ENCODE assay signal across 9 cellular contexts in genomic region chr10:79399242-79399831, GRCh38. TPM values are rescaled to one million over a fixed set of nuclear protein-coding genes. Genes with fewer than 3 reads are reported as not detected.
DNase-seq lines count a peak whose midpoint lies in the region; ATAC-seq, FAIRE-seq and TF ChIP-seq lines count a peak whose summit lies in the region.
"Had no signal": no experiment of that assay in that cellular context is flagged by ENCODE, and none has a peak within 500 bp of the region (broad histone marks: within the 10 kb centered on the region; RNA-seq: fewer than 3 reads in every experiment).

No MANE protein-coding gene starts in this region.

- no peaks in the 10 kb centered on the region for H3K27me3 ChIP-seq in upper lobe of left lung

- no peaks in the 10 kb centered on the region for H3K27me3 Mint-ChIP-seq in natural killer cell treated with Interleukin-12 subunit alpha and Interleukin-12 subunit beta and Interleukin-15 and Interleukin-18, amount 100 ng/mL, for 72 hours

- 31 to 41% methylated on average over 11 to 13 of the region's 13 CpGs for WGBS in upper lobe of left lung, 2 donors

- H3K27ac ChIP-seq in upper lobe of left lung: peak overlapping the region; percentile 82 to 91 (median 85)

- H3K4me3 ChIP-seq in upper lobe of left lung: no peak overlapping the region

- peak in 1 of 4 donors; percentile 29 for TF ChIP-seq POLR2A in upper lobe of left lung (IDR thresholded peaks at IDR 0.05)

- H3K36me3 Mint-ChIP-seq in natural killer cell treated with Interleukin-12 subunit alpha and Interleukin-12 subunit beta and Interleukin-15 and Interleukin-18, amount 100 ng/mL, for 72 hours: no peaks in the 10 kb centered on the region
- H3K36me3 Mint-ChIP-seq: activated naive CD4-positive, alpha-beta T cell treated with anti-CD3 and anti-CD28 coated beads, Interleukin-2, amount 50 U/mL, for 72 hours had no signal

- no peak overlapping the region for H3K4me3 Mint-ChIP-seq in natural killer cell treated with Interleukin-12 subunit alpha and Interleukin-12 subunit beta and Interleukin-15 and Interleukin-18, amount 100 ng/mL, for 72 hours

- H3K27ac Mint-ChIP-seq in natural killer cell treated with Interleukin-12 subunit alpha and Interleukin-12 subunit beta and Interleukin-15 and Interleukin-18, amount 100 ng/mL, for 72 hours: no peak overlapping the region

- TF ChIP-seq CTCF in upper lobe of left lung (IDR thresholded peaks at IDR 0.05): no peak

- peaks cover 65 to 72% (median 70%) of the 10 kb centered on the region in 4 donors for H3K4me1 ChIP-seq in upper lobe of left lung

- H3K36me3 ChIP-seq in upper lobe of left lung: peaks cover 0 to 2% (median 0%) of the 10 kb centered on the region in 4 donors

- DNase-seq in C1 segment of cervical spinal cord (lab: John Stamatoyannopoulos, UW) (peak in 11 of 14 donors; percentile 49 to 96 (median 75)), NCI-H510A (lab: John Stamatoyannopoulos, UW) (peak; percentile 47), mesenteric fat pad (ENCODE audit: low spot score) (peak; percentile 93), upper lobe of left lung (peak; percentile 76 to 93)
- DNase-seq in natural killer cell treated with Interleukin-12 subunit alpha and Interleukin-12 subunit beta and Interleukin-15 and Interleukin-18, amount 100 ng/mL, for 72 hours (ENCODE audit: low spot score): no peak
- DNase-seq in central memory CD4-positive, alpha-beta T cell: no peak

- TF ChIP-seq EP300 in upper lobe of left lung (IDR thresholded peaks at IDR 0.05): peak in 3 of 4 donors; percentile 47 to 84 (median 50)

- H3K9me3 ChIP-seq in upper lobe of left lung: no peaks in the 10 kb centered on the region

- peaks cover 0 to 8% of the 10 kb centered on the region in 2 donors for H3K4me1 Mint-ChIP-seq in natural killer cell treated with Interleukin-12 subunit alpha and Interleukin-12 subunit beta and Interleukin-15 and Interleukin-18, amount 100 ng/mL, for 72 hours (ENCODE audit: low read depth in 2 of 2)

- no peaks in the 10 kb centered on the region for H3K9me3 Mint-ChIP-seq in natural killer cell treated with Interleukin-12 subunit alpha and Interleukin-12 subunit beta and Interleukin-15 and Interleukin-18, amount 100 ng/mL, for 72 hours
- H3K9me3 Mint-ChIP-seq: activated naive CD4-positive, alpha-beta T cell treated with anti-CD3 and anti-CD28 coated beads, Interleukin-2, amount 50 U/mL, for 72 hours had no signal

- ATAC-seq in upper lobe of left lung (ENCODE audit: low FRiP score in 2 of 2): peak; percentile 75 to 89
- ATAC-seq in natural killer cell treated with Interleukin-12 subunit alpha and Interleukin-12 subunit beta and Interleukin-15 and Interleukin-18, amount 100 ng/mL, for 72 hours: no peak
- ATAC-seq in GM18858 (IDR thresholded peaks at IDR 0.05; ENCODE audit: unreplicated experiment): no peak

- peak; percentile 86 for FAIRE-seq in endometrium (lab: Jason Lieb, UNC)

RNA-seq across cellular contexts. Expression of gene ZCCHC24, which starts 46.1 kb away (rescaled TPM):
- total RNA-seq in mesenteric fat pad (90.8 TPM), upper lobe of left lung (10 to 100 TPM; 12.6 to 45.7 (median 21.0) TPM)
- 1 to 10 TPM in 1 of 2 donors, under 1 TPM in 1; 0.73 to 1.3 TPM for total RNA-seq in natural killer cell treated with Interleukin-12 subunit alpha and Interleukin-12 subunit beta and Interleukin-15 and Interleukin-18, amount 100 ng/mL, for 72 hours

RNA-seq across cellular contexts. Expression of gene PPIF, which starts 52.1 kb away (rescaled TPM):
- total RNA-seq in mesenteric fat pad: 181 TPM
- total RNA-seq in upper lobe of left lung: 10 to 100 TPM; 19.3 to 46.5 (median 31.2) TPM
- 100 to 1,000 TPM; 266 to 391 TPM for total RNA-seq in natural killer cell treated with Interleukin-12 subunit alpha and Interleukin-12 subunit beta and Interleukin-15 and Interleukin-18, amount 100 ng/mL, for 72 hours

Comparison
In these comparisons a context has a peak if more than half of its experiments do, and no peak if none do; other contexts are left out.
1. DNase-seq: peak in C1 segment of cervical spinal cord (11 of 14), NCI-H510A (single experiment), mesenteric fat pad (single experiment) and upper lobe of left lung (2 of 2); none in natural killer cell treated with Interleukin-12 subunit alpha and Interleukin-12 subunit beta and Interleukin-15 and Interleukin-18, amount 100 ng/mL, for 72 hours (single experiment) and central memory CD4-positive, alpha-beta T cell (single experiment).
2. ATAC-seq: peak in upper lobe of left lung (2 of 2); none in natural killer cell treated with Interleukin-12 subunit alpha and Interleukin-12 subunit beta and Interleukin-15 and Interleukin-18, amount 100 ng/mL, for 72 hours (0 of 2) and GM18858 (single experiment).
3. RNA of gene ZCCHC24, which starts 46.1 kb away (total RNA-seq): 90.8 TPM in mesenteric fat pad (single experiment) and 12.6 to 45.7 TPM in upper lobe of left lung; 0.73 to 1.3 TPM in natural killer cell treated with Interleukin-12 subunit alpha and Interleukin-12 subunit beta and Interleukin-15 and Interleukin-18, amount 100 ng/mL, for 72 hours; every median in the first group is over 4 times any median in the second.